In the genomic region with DNA sequence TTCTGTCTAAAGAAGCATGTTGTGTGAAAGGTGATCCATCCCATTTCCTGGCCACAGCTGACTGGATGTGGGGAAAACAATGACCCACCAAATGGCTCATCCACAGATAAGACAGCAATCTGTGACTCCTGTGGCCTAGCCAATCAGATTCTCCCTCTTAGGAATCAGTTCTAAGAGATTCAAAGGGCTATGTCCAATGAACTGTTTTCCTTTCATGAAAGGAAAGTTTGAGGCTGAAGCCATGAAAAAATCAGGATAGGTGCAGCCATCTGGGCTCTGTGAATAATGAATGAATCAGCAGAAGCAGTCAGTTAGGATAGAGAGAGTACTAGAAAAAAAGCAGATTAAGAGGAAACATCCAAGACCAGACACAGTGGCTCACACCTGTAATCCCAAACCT, we compare ENCODE assay signal across 14 cellular contexts.
DNase-seq lines count a peak whose midpoint lies in the region; ATAC-seq and TF ChIP-seq lines count a peak whose summit lies in the region.
"Had no signal": no experiment of that assay in that cellular context is flagged by ENCODE, and none has a peak within 500 bp of the region (broad histone marks: within the 10 kb centered on the region; RNA-seq: fewer than 3 reads in every experiment).

No MANE protein-coding gene starts in this region.

- no peaks in the 10 kb centered on the region for H3K36me3 ChIP-seq in GM23338 (ENCODE audit: insufficient read depth)
- H3K36me3 ChIP-seq: upper lobe of right lung had no signal

- no peak for ATAC-seq in GM23338
- no peak for ATAC-seq in activated T-helper 17 cell treated with anti-CD3 and anti-CD28 coated beads, Interleukin-2, amount 50 U/mL, for 72 hours (replicated peaks)
- ATAC-seq in esophagus mucosa, result no peak
- no peak for ATAC-seq in HG03025 (IDR thresholded peaks at IDR 0.05; ENCODE audit: low FRiP score, unreplicated experiment)
- ATAC-seq: activated CD8-positive, alpha-beta memory T cell treated with anti-CD3 and anti-CD28 coated beads, Interleukin-2, amount 10 ng/mL, durations not matched to agents 7 days and 5 days; upper lobe of right lung had no signal

- no peaks in the 10 kb centered on the region for H4K20me1 ChIP-seq in GM23338 (replicated peaks; ENCODE audit: insufficient read depth)

- H3K27me3 Mint-ChIP-seq in GM23338 (ENCODE audit: insufficient read depth, low read depth, poor library complexity) (peaks cover 2% of the 10 kb centered on the region), endothelial cell (ENCODE audit: unreplicated experiment) (no peaks in the 10 kb centered on the region)
- no peaks in the 10 kb centered on the region for H3K27me3 Mint-ChIP-seq in activated T-helper 17 cell treated with anti-CD3 and anti-CD28 coated beads, Interleukin-2, amount 50 U/mL, for 72 hours
- H3K27me3 Mint-ChIP-seq: activated CD8-positive, alpha-beta memory T cell treated with anti-CD3 and anti-CD28 coated beads, Interleukin-2, amount 10 ng/mL, durations not matched to agents 7 days and 5 days had no signal

- peak overlapping the region; percentile 83; the same call in 1 of the 2 replicates for H2AFZ ChIP-seq in GM23338

- 0 out of 3 replicates have a peak, but pooled peaks cover 3% of the 10 kb centered on the region for H3K4me1 Mint-ChIP-seq in GM23338
- peaks cover 11% of the 10 kb centered on the region for H3K4me1 Mint-ChIP-seq in activated T-helper 17 cell treated with anti-CD3 and anti-CD28 coated beads, Interleukin-2, amount 50 U/mL, for 72 hours
- no peaks in the 10 kb centered on the region for H3K4me1 Mint-ChIP-seq in endothelial cell (ENCODE audit: unreplicated experiment)

- H3K9me2 ChIP-seq in GM23338 (ENCODE audit: insufficient read depth), result no peaks in the 10 kb centered on the region

- peak; percentile 40 for DNase-seq in A172 (ENCODE audit: low spot score)
- DNase-seq in GM23338 (ENCODE audit: low spot score), result peak; percentile 13
- DNase-seq in iPS-NIHi7 (ENCODE audit: extremely low spot score), result peak; percentile 11
- DNase-seq in NCI-H187 treated with DMSO at 0.1 percent for 48 hours (lab: John Stamatoyannopoulos, UW), result no peak
- DNase-seq in endothelial cell (ENCODE audit: low spot score), result no peak
- DNase-seq: activated CD8-positive, alpha-beta memory T cell treated with anti-CD3 and anti-CD28 coated beads, Interleukin-2, amount 10 ng/mL, durations not matched to agents 7 days and 5 days; KBM-7; posterior cingulate gyrus; stimulated activated CD8-positive, alpha-beta memory T cell treated with anti-CD3 and anti-CD28 coated beads, Interleukin-4, amount 100 ng/mL, for 48 hours; upper lobe of right lung had no signal

- no peak overlapping the region for H3K27ac ChIP-seq in GM23338 (ENCODE audit: low read depth)
- H3K27ac ChIP-seq: upper lobe of right lung had no signal

- no peaks in the 10 kb centered on the region for H3K27me3 ChIP-seq in GM23338 (ENCODE audit: insufficient read depth)
- H3K27me3 ChIP-seq: upper lobe of right lung had no signal

- no peaks in the 10 kb centered on the region for H3F3A ChIP-seq in GM23338 (replicated peaks; ENCODE audit: low read depth)

- H3K36me3 Mint-ChIP-seq in GM23338 (ENCODE audit: low read depth) (no peaks in the 10 kb centered on the region), endothelial cell (ENCODE audit: low read depth, unreplicated experiment) (no peaks in the 10 kb centered on the region)
- H3K36me3 Mint-ChIP-seq in activated T-helper 17 cell treated with anti-CD3 and anti-CD28 coated beads, Interleukin-2, amount 50 U/mL, for 72 hours (ENCODE audit: low read depth), result no peaks in the 10 kb centered on the region
- H3K36me3 Mint-ChIP-seq: activated CD8-positive, alpha-beta memory T cell treated with anti-CD3 and anti-CD28 coated beads, Interleukin-2, amount 10 ng/mL, durations not matched to agents 7 days and 5 days had no signal

- H3K4me1 ChIP-seq in GM23338 (ENCODE audit: insufficient read depth), result no peaks in the 10 kb centered on the region; the same call in 1 of the 2 replicates
- H3K4me1 ChIP-seq: upper lobe of right lung had no signal

- TF ChIP-seq CTCF in GM23338 (conservative IDR thresholded peaks at IDR 0.05; ENCODE audit: low read depth in 2 of 2) (no peak), endothelial cell (IDR thresholded peaks at IDR 0.05; ENCODE audit: unreplicated experiment) (no peak)

- H3K4me2 ChIP-seq in GM23338, result no peak overlapping the region

- H3K27ac Mint-ChIP-seq in GM23338, result no peak overlapping the region; the same call in none of the 2 replicates
- peak overlapping the region; percentile 65 for H3K27ac Mint-ChIP-seq in activated T-helper 17 cell treated with anti-CD3 and anti-CD28 coated beads, Interleukin-2, amount 50 U/mL, for 72 hours
- H3K27ac Mint-ChIP-seq in endothelial cell (ENCODE audit: unreplicated experiment), result no peak overlapping the region
- H3K27ac Mint-ChIP-seq: activated CD8-positive, alpha-beta memory T cell treated with anti-CD3 and anti-CD28 coated beads, Interleukin-2, amount 10 ng/mL, durations not matched to agents 7 days and 5 days; activated naive CD4-positive, alpha-beta T cell treated with anti-CD3 and anti-CD28 coated beads, Interleukin-2, amount 50 U/mL, for 72 hours had no signal

- H3K4me3 ChIP-seq in GM23338, result no peak overlapping the region
- H3K4me3 ChIP-seq: upper lobe of right lung had no signal

- H3K9me3 Mint-ChIP-seq in GM23338 (no peaks in the 10 kb centered on the region), endothelial cell (ENCODE audit: unreplicated experiment) (no peaks in the 10 kb centered on the region)
- no peaks in the 10 kb centered on the region for H3K9me3 Mint-ChIP-seq in activated T-helper 17 cell treated with anti-CD3 and anti-CD28 coated beads, Interleukin-2, amount 50 U/mL, for 72 hours

- H3K79me2 ChIP-seq in GM23338 (replicated peaks; ENCODE audit: insufficient read depth), result no peaks in the 10 kb centered on the region

- H3K4me3 Mint-ChIP-seq in GM23338 (no peak overlapping the region), endothelial cell (ENCODE audit: unreplicated experiment) (no peak overlapping the region)
- peak overlapping the region; percentile 21 for H3K4me3 Mint-ChIP-seq in activated T-helper 17 cell treated with anti-CD3 and anti-CD28 coated beads, Interleukin-2, amount 50 U/mL, for 72 hours
- H3K4me3 Mint-ChIP-seq: activated CD8-positive, alpha-beta memory T cell treated with anti-CD3 and anti-CD28 coated beads, Interleukin-2, amount 10 ng/mL, durations not matched to agents 7 days and 5 days had no signal

TF ChIP-seq in GM23338, 12 proteins besides CTCF, POLR2A, EP300 and RAD21 (continues in another document):
- TF ChIP-seq EZH2 (IDR thresholded peaks at IDR 0.05; ENCODE audit: low read depth, unreplicated experiment) (no peak), CREB1 (CRISPR knock-in tag; IDR thresholded peaks at IDR 0.05; ENCODE audit: low read depth) (no peak), ZNF331 (CRISPR knock-in tag; IDR thresholded peaks at IDR 0.05; ENCODE audit: low read depth) (no peak), EZH2phosphoT487 (IDR thresholded peaks at IDR 0.05; ENCODE audit: unreplicated experiment) (no peak), JUNB (IDR thresholded peaks at IDR 0.05; ENCODE audit: unreplicated experiment) (no peak), STAT1 (IDR thresholded peaks at IDR 0.05; ENCODE audit: unreplicated experiment) (no peak), ZNF114 (CRISPR knock-in tag; IDR thresholded peaks at IDR 0.05) (no peak)
- TF ChIP-seq, protein P1, sequence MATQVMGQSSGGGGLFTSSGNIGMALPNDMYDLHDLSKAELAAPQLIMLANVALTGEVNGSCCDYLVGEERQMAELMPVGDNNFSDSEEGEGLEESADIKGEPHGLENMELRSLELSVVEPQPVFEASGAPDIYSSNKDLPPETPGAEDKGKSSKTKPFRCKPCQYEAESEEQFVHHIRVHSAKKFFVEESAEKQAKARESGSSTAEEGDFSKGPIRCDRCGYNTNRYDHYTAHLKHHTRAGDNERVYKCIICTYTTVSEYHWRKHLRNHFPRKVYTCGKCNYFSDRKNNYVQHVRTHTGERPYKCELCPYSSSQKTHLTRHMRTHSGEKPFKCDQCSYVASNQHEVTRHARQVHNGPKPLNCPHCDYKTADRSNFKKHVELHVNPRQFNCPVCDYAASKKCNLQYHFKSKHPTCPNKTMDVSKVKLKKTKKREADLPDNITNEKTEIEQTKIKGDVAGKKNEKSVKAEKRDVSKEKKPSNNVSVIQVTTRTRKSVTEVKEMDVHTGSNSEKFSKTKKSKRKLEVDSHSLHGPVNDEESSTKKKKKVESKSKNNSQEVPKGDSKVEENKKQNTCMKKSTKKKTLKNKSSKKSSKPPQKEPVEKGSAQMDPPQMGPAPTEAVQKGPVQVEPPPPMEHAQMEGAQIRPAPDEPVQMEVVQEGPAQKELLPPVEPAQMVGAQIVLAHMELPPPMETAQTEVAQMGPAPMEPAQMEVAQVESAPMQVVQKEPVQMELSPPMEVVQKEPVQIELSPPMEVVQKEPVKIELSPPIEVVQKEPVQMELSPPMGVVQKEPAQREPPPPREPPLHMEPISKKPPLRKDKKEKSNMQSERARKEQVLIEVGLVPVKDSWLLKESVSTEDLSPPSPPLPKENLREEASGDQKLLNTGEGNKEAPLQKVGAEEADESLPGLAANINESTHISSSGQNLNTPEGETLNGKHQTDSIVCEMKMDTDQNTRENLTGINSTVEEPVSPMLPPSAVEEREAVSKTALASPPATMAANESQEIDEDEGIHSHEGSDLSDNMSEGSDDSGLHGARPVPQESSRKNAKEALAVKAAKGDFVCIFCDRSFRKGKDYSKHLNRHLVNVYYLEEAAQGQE (IDR thresholded peaks at IDR 0.05; ENCODE audit: unreplicated experiment), result no peak
- TF ChIP-seq, protein P2, sequence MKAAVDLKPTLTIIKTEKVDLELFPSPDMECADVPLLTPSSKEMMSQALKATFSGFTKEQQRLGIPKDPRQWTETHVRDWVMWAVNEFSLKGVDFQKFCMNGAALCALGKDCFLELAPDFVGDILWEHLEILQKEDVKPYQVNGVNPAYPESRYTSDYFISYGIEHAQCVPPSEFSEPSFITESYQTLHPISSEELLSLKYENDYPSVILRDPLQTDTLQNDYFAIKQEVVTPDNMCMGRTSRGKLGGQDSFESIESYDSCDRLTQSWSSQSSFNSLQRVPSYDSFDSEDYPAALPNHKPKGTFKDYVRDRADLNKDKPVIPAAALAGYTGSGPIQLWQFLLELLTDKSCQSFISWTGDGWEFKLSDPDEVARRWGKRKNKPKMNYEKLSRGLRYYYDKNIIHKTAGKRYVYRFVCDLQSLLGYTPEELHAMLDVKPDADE (IDR thresholded peaks at IDR 0.05), result no peak

Comparison
In these comparisons a context has a peak if more than half of its experiments do, and no peak if none do; other contexts are left out.
1. DNase-seq: peak in A172 (single experiment), GM23338 (single experiment) and iPS-NIHi7 (single experiment); none in NCI-H187 treated with DMSO at 0.1 percent for 48 hours (single experiment) and endothelial cell (single experiment).